Comparison of ENCODE assay signal across 22 cellular contexts in genomic region chr19:56099638-56100539, GRCh38.
"Had no signal": no experiment of that assay in that cellular context is flagged by ENCODE, and none has a peak within 500 bp of the region (broad histone marks: within the 10 kb centered on the region; RNA-seq: fewer than 3 reads in every experiment).

No MANE protein-coding gene starts in this region.

- H3K27me3 ChIP-seq: heart right ventricle, ovary, right atrium auricular region, stomach, suprapubic skin, tibial nerve had no signal

- FAIRE-seq: endometrium, kidney had no signal

- H3K9me3 Mint-ChIP-seq: activated T-cell treated with anti-CD3 and anti-CD28 coated beads, Interleukin-2, amount 50 U/mL, for 4 hours; activated T-helper 2 cell treated with anti-CD3 and anti-CD28 coated beads, Interferon-gamma antibody, Interleukin-2, Interleukin-4, amounts not matched to agents 10 μg/mL and 5 μg/mL and 100 μg/mL, durations not matched to agents 14 hours and 24 hours and 36 hours; dendritic cell treated with granulocyte-macrophage colony-stimulating factor and Interleukin-4, amounts not matched to agents 40 ng/mL and 50 ng/mL, for 4 days; naive B cell had no signal

- H3K27ac ChIP-seq: heart right ventricle, ovary, prostate gland, right atrium auricular region, stomach, suprapubic skin, tibial nerve had no signal

- H3K4me3 Mint-ChIP-seq: activated T-cell treated with anti-CD3 and anti-CD28 coated beads, Interleukin-2, amount 50 U/mL, for 4 hours; dendritic cell treated with granulocyte-macrophage colony-stimulating factor and Interleukin-4, amounts not matched to agents 40 ng/mL and 50 ng/mL, for 4 days; naive B cell had no signal

- H3K27ac Mint-ChIP-seq: activated T-helper 2 cell treated with anti-CD3 and anti-CD28 coated beads, Interferon-gamma antibody, Interleukin-2, Interleukin-4, amounts not matched to agents 10 μg/mL and 5 μg/mL and 100 μg/mL, durations not matched to agents 14 hours and 24 hours and 36 hours; dendritic cell treated with granulocyte-macrophage colony-stimulating factor and Interleukin-4, amounts not matched to agents 40 ng/mL and 50 ng/mL, for 4 days had no signal

- H3K36me3 ChIP-seq: ovary had no signal

- H3K4me3 ChIP-seq: heart right ventricle, lung, ovary, prostate gland, right atrium auricular region, stomach, suprapubic skin, tibial nerve had no signal

- H3K27me3 Mint-ChIP-seq: dendritic cell treated with granulocyte-macrophage colony-stimulating factor and Interleukin-4, amounts not matched to agents 40 ng/mL and 50 ng/mL, for 4 days; naive B cell had no signal

- H3K4me1 ChIP-seq: prostate gland had no signal

- DNase-seq: activated CD4-positive, alpha-beta T cell treated with anti-CD3 and anti-CD28 coated beads for 4 hours; activated CD4-positive, alpha-beta T cell treated with anti-CD3 and anti-CD28 coated beads, Interleukin-2, amount 50 U/mL, for 48 hours; activated CD4-positive, CD25-positive, alpha-beta regulatory T cell; activated CD8-positive, alpha-beta memory T cell treated with anti-CD3 and anti-CD28 coated beads, Interleukin-2, amount 50 U/mL, for 48 hours; activated naive CD4-positive, alpha-beta T cell treated with Interleukin-2 at 50 U/mL for 16 hours; activated T-cell treated with anti-CD3 and anti-CD28 coated beads, Interleukin-2, amount 50 U/mL, for 4 hours; effector CD4-positive, alpha-beta T cell; kidney; naive B cell; ovary; stimulated activated CD4-positive, alpha-beta T cell treated with anti-CD3 and anti-CD28 coated beads, Interleukin-12 subunit alpha, Interleukin-12 subunit beta, amount 100 ng/mL, for 4 hours; stomach; T-helper 9 cell had no signal

- ATAC-seq: activated T-cell treated with anti-CD3 and anti-CD28 coated beads, Interleukin-2, amount 50 U/mL, for 4 hours had no signal

- H3K9me3 ChIP-seq: heart right ventricle, ovary, prostate gland, right atrium auricular region, stomach, suprapubic skin, tibial nerve had no signal
